Comparison of ENCODE assay signal across 2 cellular contexts in genomic region chr16:17206712-17207111, GRCh38.
TF ChIP-seq lines count a peak whose summit lies in the region.

No MANE protein-coding gene starts in this region.

TF ChIP-seq in SK-N-SH, 30 proteins besides CTCF, POLR2A, EP300 and RAD21:
- TF ChIP-seq USF2 (IDR thresholded peaks at IDR 0.05; ENCODE audit: borderline replicate concordance, low read depth, low read length) (no peak), RCOR1 (IDR thresholded peaks at IDR 0.05; ENCODE audit: low read length) (no peak), TEAD4 (IDR thresholded peaks at IDR 0.05; ENCODE audit: borderline replicate concordance, insufficient read depth) (no peak), SMC3 (IDR thresholded peaks at IDR 0.05; ENCODE audit: low read depth, low read length) (no peak), MAX (IDR thresholded peaks at IDR 0.05; ENCODE audit: low read depth) (no peak), ELF1 (IDR thresholded peaks at IDR 0.05) (no peak), FOXJ3 (CRISPR knock-in tag; IDR thresholded peaks at IDR 0.05) (no peak), GABPA (IDR thresholded peaks at IDR 0.05; ENCODE audit: low read depth) (no peak), REST (IDR thresholded peaks at IDR 0.05; ENCODE audit: low read depth, low read length) (no peak), FOXM1 (IDR thresholded peaks at IDR 0.05; ENCODE audit: low read depth) (no peak), JUND (IDR thresholded peaks at IDR 0.05) (no peak), GATA2 (CRISPR knock-in tag; IDR thresholded peaks at IDR 0.05) (no peak), TCF12 (IDR thresholded peaks at IDR 0.05) (no peak), FOSL2 (IDR thresholded peaks at IDR 0.05; ENCODE audit: borderline replicate concordance, low read depth) (no peak), RXRA (IDR thresholded peaks at IDR 0.05; ENCODE audit: borderline replicate concordance, low read depth) (no peak), POLR2AphosphoS5 (IDR thresholded peaks at IDR 0.05; ENCODE audit: low read depth, low read length) (no peak)

TF ChIP-seq in SK-N-SH treated with all-trans-retinoic acid at 6 μM for 48 hours, 23 proteins besides CTCF, POLR2A, EP300 and RAD21:
- TF ChIP-seq TCF4 (CRISPR knock-in tag; IDR thresholded peaks at IDR 0.05; ENCODE audit: borderline replicate concordance) (no peak), ZNF565 (CRISPR knock-in tag; conservative IDR thresholded peaks at IDR 0.05; ENCODE audit: low read depth) (no peak), ZFP3 (CRISPR knock-in tag; IDR thresholded peaks at IDR 0.05) (no peak), ZNF8 (CRISPR knock-in tag; IDR thresholded peaks at IDR 0.05) (no peak), TSHZ2 (CRISPR knock-in tag; IDR thresholded peaks at IDR 0.05) (no peak), SNAI2 (CRISPR knock-in tag; IDR thresholded peaks at IDR 0.05) (no peak), ARNTL (CRISPR knock-in tag; IDR thresholded peaks at IDR 0.05; ENCODE audit: borderline replicate concordance, low read depth) (no peak), CSDC2 (CRISPR knock-in tag; IDR thresholded peaks at IDR 0.05) (no peak), CREB5 (CRISPR knock-in tag; IDR thresholded peaks at IDR 0.05; ENCODE audit: low read depth) (no peak), BACH2 (CRISPR knock-in tag; IDR thresholded peaks at IDR 0.05; ENCODE audit: borderline replicate concordance) (no peak), ZFP30 (CRISPR knock-in tag; IDR thresholded peaks at IDR 0.05) (no peak)
